In the genomic region with DNA sequence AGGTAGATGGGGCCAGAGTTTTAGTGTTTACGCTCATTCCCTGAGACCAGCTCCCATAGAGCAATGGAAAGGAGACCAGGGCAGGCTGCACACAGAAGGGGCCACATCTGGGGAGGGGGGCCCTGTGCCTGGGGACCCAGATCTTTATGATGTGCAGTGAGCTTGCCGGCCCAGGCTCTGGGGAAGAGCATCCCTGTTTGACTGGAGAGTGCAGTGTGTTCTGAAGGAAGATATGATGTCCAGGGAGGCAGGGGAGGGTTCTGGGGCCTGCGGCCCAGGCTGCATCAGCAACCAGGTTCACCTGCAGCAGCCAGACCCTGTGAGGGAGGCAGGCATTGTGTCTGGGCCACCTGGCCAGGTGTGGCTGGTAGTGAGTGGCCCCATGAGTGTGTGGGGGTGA, we compare ENCODE assay signal across 20 cellular contexts. TPM values are rescaled to one million over a fixed set of nuclear protein-coding genes. Genes with fewer than 3 reads are reported as not detected.
A peak's percentile ranks its signal among the peaks of the same experiment; 100 is the strongest.
DNase-seq lines count a peak whose midpoint lies in the region; ATAC-seq and TF ChIP-seq lines count a peak whose summit lies in the region.
"Had no signal": no experiment of that assay in that cellular context is flagged by ENCODE, and none has a peak within 500 bp of the region (broad histone marks: within the 10 kb centered on the region; RNA-seq: fewer than 3 reads in every experiment).

No MANE protein-coding gene starts in this region.

- no peaks in the 10 kb centered on the region for H3K4me1 Mint-ChIP-seq in nephron progenitor cell
- H3K4me1 Mint-ChIP-seq: B cell had no signal

- peaks cover 22% of the 10 kb centered on the region for H3K9me3 Mint-ChIP-seq in nephron progenitor cell
- H3K9me3 Mint-ChIP-seq: CD4-positive, alpha-beta T cell; CD8-positive, alpha-beta T cell had no signal

- ATAC-seq in upper lobe of right lung (peak; percentile 24), HG02610 (IDR thresholded peaks at IDR 0.05; ENCODE audit: unreplicated experiment) (no peak)
- ATAC-seq: A549; CD8-positive, alpha-beta T cell had no signal

- no peaks in the 10 kb centered on the region for H3K36me3 Mint-ChIP-seq in nephron progenitor cell (ENCODE audit: low read depth)
- H3K36me3 Mint-ChIP-seq: CD8-positive, alpha-beta T cell had no signal

- H3K27me3 ChIP-seq in upper lobe of right lung, result no peaks in the 10 kb centered on the region
- H3K27me3 ChIP-seq: BLaER1 treated with 17β-estradiol and CSF1 and Interleukin-3, amounts not matched to agents 10 nM and 100 nM had no signal

- no peaks in the 10 kb centered on the region for H3K4me1 ChIP-seq in upper lobe of right lung
- H3K4me1 ChIP-seq: A549; BLaER1 treated with 17β-estradiol and CSF1 and Interleukin-3, amounts not matched to agents 10 nM and 100 nM; Caco-2 had no signal

- H3K4me3 ChIP-seq in coronary artery (no peak overlapping the region), upper lobe of right lung (no peak overlapping the region)
- H3K4me3 ChIP-seq: A549; BLaER1 treated with 17β-estradiol and CSF1 and Interleukin-3, amounts not matched to agents 10 nM and 100 nM had no signal

- intact Hi-C loops in posterior vena cava (cut with DNase I) (no loop called here), upper lobe of right lung (cut with DNase I) (no loop called here)

- DNase-seq in coronary artery (ENCODE audit: low spot score) (peak; percentile 63), islet precursor cell (peak; percentile 34), posterior vena cava (ENCODE audit: low spot score) (peak; percentile 52), upper lobe of right lung (no peak), NCI-H446 treated with DMSO at 0.1 percent for 48 hours (lab: John Stamatoyannopoulos, UW) (no peak), nephron progenitor cell (no peak)
- DNase-seq: AML-193; Caco-2; Calu3; CD4-positive, alpha-beta T cell; CD8-positive, alpha-beta T cell; DMS79 treated with DMSO at 0.1 percent for 48 hours; GF-D8 had no signal

- H3K27ac ChIP-seq in coronary artery, result no peak overlapping the region
- no peak overlapping the region for H3K27ac ChIP-seq in upper lobe of right lung
- H3K27ac ChIP-seq: 22Rv1; A549; BLaER1 treated with 17β-estradiol and CSF1 and Interleukin-3, amounts not matched to agents 10 nM and 100 nM; C4-2B had no signal

- H3K27ac Mint-ChIP-seq in nephron progenitor cell, result no peak overlapping the region
- H3K27ac Mint-ChIP-seq: B cell; CD4-positive, alpha-beta T cell; CD8-positive, alpha-beta T cell had no signal

- no peak overlapping the region for H3K4me3 Mint-ChIP-seq in nephron progenitor cell
- H3K4me3 Mint-ChIP-seq: B cell; CD4-positive, alpha-beta T cell; CD8-positive, alpha-beta T cell had no signal

- no peaks in the 10 kb centered on the region for H3K36me3 ChIP-seq in upper lobe of right lung
- H3K36me3 ChIP-seq: BLaER1 treated with 17β-estradiol and CSF1 and Interleukin-3, amounts not matched to agents 10 nM and 100 nM had no signal

- H3K9me3 ChIP-seq in upper lobe of right lung, result no peaks in the 10 kb centered on the region
- H3K9me3 ChIP-seq: A549 had no signal

- TF ChIP-seq CTCF in coronary artery (IDR thresholded peaks at IDR 0.05), result no peak
- no peak for TF ChIP-seq CTCF in upper lobe of right lung (IDR thresholded peaks at IDR 0.05)
- no peak for TF ChIP-seq CTCF in nephron progenitor cell (IDR thresholded peaks at IDR 0.05)

- peaks cover 24% of the 10 kb centered on the region for H3K27me3 Mint-ChIP-seq in nephron progenitor cell (ENCODE audit: low read depth, poor library complexity)

RNA-seq across cellular contexts. Expression of gene TPO, which starts 13.8 kb away (rescaled TPM):
- total RNA-seq in posterior vena cava (1 to 10 TPM; 6.0 to 6.5 TPM), upper lobe of right lung (not detected)
- total RNA-seq: A172; B cell; Caco-2; Calu3; CD8-positive, alpha-beta T cell had no signal

Comparison
In these comparisons a context has a peak if more than half of its experiments do, and no peak if none do; other contexts are left out.
1. DNase-seq: peak in coronary artery (single experiment), islet precursor cell (single experiment) and posterior vena cava (single experiment); none in upper lobe of right lung (single experiment), NCI-H446 treated with DMSO at 0.1 percent for 48 hours (single experiment) and nephron progenitor cell (single experiment).